8 cellular contexts compared by ENCODE assay signal in the genomic region with DNA sequence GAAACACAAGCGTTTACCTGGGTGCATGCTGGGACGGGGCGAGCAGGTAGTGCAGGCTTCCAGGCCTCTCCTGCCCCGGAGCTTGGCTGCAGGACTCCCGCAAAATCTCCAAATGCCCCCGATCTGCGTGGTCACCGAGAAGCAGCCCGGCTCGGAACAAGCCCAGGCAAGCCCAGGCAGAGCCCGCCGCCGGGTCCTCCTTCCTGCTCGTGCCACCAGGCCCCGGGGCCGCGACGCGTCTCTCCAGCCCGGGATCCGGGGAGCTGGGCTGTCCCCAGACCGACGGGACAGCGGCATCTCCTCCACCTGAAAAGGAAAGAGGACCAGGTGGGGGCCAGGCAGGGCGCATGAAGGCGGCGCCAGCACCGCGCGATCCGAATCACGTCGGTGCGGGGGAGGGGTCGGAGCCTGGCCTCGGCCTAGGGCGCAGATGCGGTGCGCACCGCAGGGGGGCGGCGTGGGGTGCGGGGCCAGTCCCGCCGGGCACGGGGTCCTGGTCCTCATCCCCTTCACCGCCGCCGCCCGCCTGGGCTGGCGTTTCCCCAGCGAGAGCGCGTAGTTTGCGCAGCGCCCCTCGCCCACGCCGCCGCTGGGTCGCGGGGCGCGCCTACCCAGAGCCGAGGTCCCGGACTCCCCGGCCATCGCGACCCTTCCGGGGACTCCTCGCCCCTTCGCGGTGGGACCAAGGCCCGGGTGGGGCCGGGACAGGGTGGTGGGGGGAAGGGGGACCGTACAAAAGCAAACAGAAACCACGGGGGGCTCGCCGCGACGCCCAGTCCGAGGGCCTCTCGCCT. TPM values are rescaled to one million over a fixed set of nuclear protein-coding genes. Genes with fewer than 3 reads are reported as not detected.
DNase-seq lines count a peak whose midpoint lies in the region; ATAC-seq and TF ChIP-seq lines count a peak whose summit lies in the region.

No MANE protein-coding gene starts in this region.

- intact Hi-C loops in activated B cell treated with CpG ODN at 0.5 μM for 24 hours (cut with micrococcal nuclease) = loop anchor here (1.0 to 5.0 kb wide), 4 partner anchors 14 to 309 kb away; no protein-coding TSS in a partner anchor

- peak; percentile 40 for ATAC-seq in activated B cell treated with CpG ODN at 0.5 μM for 24 hours (ENCODE audit: low read depth)

- CTCF ChIA-PET in GM10248 (lab: Yijun Ruan, JAX) = interaction anchor here (1.0 to 7.2 kb wide), 4 partner anchors 11 to 40 kb away, joined by 3 to 79 read pairs (median 20); no protein-coding TSS in a partner anchor
- CTCF ChIA-PET in HEK293 (lab: Yijun Ruan, JAX) = interaction anchor here (0.7 to 1.0 kb wide), 3 partner anchors 8 to 257 kb away, joined by 3 read pairs; no protein-coding TSS in a partner anchor
- CTCF ChIA-PET in activated B cell treated with CpG ODN at 0.5 μM for 24 hours (lab: Charles Lee) = interaction anchor here (1.0 kb wide), 1 partner anchor 47 kb away, joined by 3 read pairs; no protein-coding TSS in a partner anchor

- POLR2A ChIA-PET in GM10248 (lab: Yijun Ruan, JAX) (no interaction called here), HEK293 (lab: Yijun Ruan, JAX) (interaction anchor here (0.6 to 0.8 kb wide), 2 partner anchors 19 to 41 kb away, joined by 3 to 5 read pairs; no protein-coding TSS in a partner anchor), activated B cell treated with CpG ODN at 0.5 μM for 24 hours (lab: Charles Lee) (no interaction called here)

- peaks cover 5 to 58% of the 10 kb centered on the region in 2 experiments; a peak in 2 of 3 replicates for H3K36me3 ChIP-seq in HEK293 (ENCODE audit: control insufficient read depth in 2 of 2, insufficient read depth in 1 of 2, low read length in 2 of 2)
- no peaks in the 10 kb centered on the region for H3K36me3 ChIP-seq in neuron (ENCODE audit: insufficient read depth, low read length)

- H2AFZ ChIP-seq in neuron (ENCODE audit: low read depth, low read length) = no peak overlapping the region

- no peak overlapping the region for H3K27ac Mint-ChIP-seq in activated B cell treated with CpG ODN at 0.5 μM for 24 hours

- peak overlapping the region; percentile 82 for H3K4me3 Mint-ChIP-seq in activated B cell treated with CpG ODN at 0.5 μM for 24 hours

- DNase-seq in GM10248 (ENCODE audit: extremely low spot score) (peak; percentile 75), activated B cell treated with CpG ODN at 0.5 μM for 24 hours (no peak), fibroblast of the aortic adventitia (ENCODE audit: low read depth) (peak; percentile 46), EL (no peak), OCI-M1 (lab: John Stamatoyannopoulos, UW) (no peak)
- no peak for DNase-seq in stimulated activated CD4-positive, alpha-beta T cell treated with anti-CD3 and anti-CD28 coated beads, Interleukin-1b, Interleukin-23, amount 100 ng/mL, for 48 hours

- H3K4me1 ChIP-seq in HEK293 (ENCODE audit: control insufficient read depth, insufficient read depth, low read length) (peaks cover 9% of the 10 kb centered on the region; the same call in 1 of the 2 replicates), neuron (ENCODE audit: insufficient read depth, low read length) (no peaks in the 10 kb centered on the region)

- peaks cover 19% of the 10 kb centered on the region for H3K4me1 Mint-ChIP-seq in activated B cell treated with CpG ODN at 0.5 μM for 24 hours

- H3K27me3 Mint-ChIP-seq in activated B cell treated with CpG ODN at 0.5 μM for 24 hours = peaks cover 15% of the 10 kb centered on the region

- peaks cover 28% of the 10 kb centered on the region for H3K27me3 ChIP-seq in neuron (ENCODE audit: insufficient read depth, low read length)

- H3K9me3 ChIP-seq in HEK293 (ENCODE audit: control insufficient read depth, insufficient read depth, low read depth, low read length) (no peaks in the 10 kb centered on the region), neuron (ENCODE audit: low read length) (peaks cover 2% of the 10 kb centered on the region)

- peak overlapping the region; percentile 97 for H3K27ac ChIP-seq in HEK293 (ENCODE audit: extremely low read depth, low read depth, low read length)

- TF ChIP-seq CTCF in GM10248 (IDR thresholded peaks at IDR 0.05; ENCODE audit: control extremely low read depth, extremely low read depth, low read depth, missing control alignments) (peak; percentile 33), HEK293 (tag by site-specific recombination; IDR thresholded peaks at IDR 0.05) (peak; percentile 46), activated B cell treated with CpG ODN at 0.5 μM for 24 hours (IDR thresholded peaks at IDR 0.05) (no peak), fibroblast of the aortic adventitia (IDR thresholded peaks at IDR 0.05; ENCODE audit: insufficient read depth, low read length) (peak; percentile 11)

- peaks cover 1% of the 10 kb centered on the region for H3K36me3 Mint-ChIP-seq in activated B cell treated with CpG ODN at 0.5 μM for 24 hours (ENCODE audit: low read depth)

- no peaks in the 10 kb centered on the region for H3K9me3 Mint-ChIP-seq in activated B cell treated with CpG ODN at 0.5 μM for 24 hours

- H3K4me3 ChIP-seq in HEK293 (ENCODE audit: low read depth, low read length) (peak overlapping the region; percentile 86), fibroblast of the aortic adventitia (ENCODE audit: low read depth, low read length) (peak overlapping the region; percentile 95), neuron (ENCODE audit: low read length) (peak overlapping the region; percentile 17)

TF ChIP-seq in HEK293, 187 proteins besides CTCF, POLR2A, EP300 and RAD21 (continues in another document):
- TF ChIP-seq YY2 (tag by site-specific recombination; IDR thresholded peaks at IDR 0.05) (no peak), GFI1B (tag by site-specific recombination; IDR thresholded peaks at IDR 0.05) (no peak), ZNF600 (tag by site-specific recombination; IDR thresholded peaks at IDR 0.05) (0 out of 2 replicates have a peak, but pooled peaks have one; percentile 40), ZNF202 (tag by site-specific recombination; IDR thresholded peaks at IDR 0.05; ENCODE audit: borderline replicate concordance) (no peak), ZNF138 (tag by site-specific recombination; IDR thresholded peaks at IDR 0.05; ENCODE audit: borderline replicate concordance) (no peak), ZBTB20 (tag by site-specific recombination; IDR thresholded peaks at IDR 0.05) (0 out of 2 replicates have a peak, but pooled peaks have one; percentile 24)
- TF ChIP-seq, protein P1, sequence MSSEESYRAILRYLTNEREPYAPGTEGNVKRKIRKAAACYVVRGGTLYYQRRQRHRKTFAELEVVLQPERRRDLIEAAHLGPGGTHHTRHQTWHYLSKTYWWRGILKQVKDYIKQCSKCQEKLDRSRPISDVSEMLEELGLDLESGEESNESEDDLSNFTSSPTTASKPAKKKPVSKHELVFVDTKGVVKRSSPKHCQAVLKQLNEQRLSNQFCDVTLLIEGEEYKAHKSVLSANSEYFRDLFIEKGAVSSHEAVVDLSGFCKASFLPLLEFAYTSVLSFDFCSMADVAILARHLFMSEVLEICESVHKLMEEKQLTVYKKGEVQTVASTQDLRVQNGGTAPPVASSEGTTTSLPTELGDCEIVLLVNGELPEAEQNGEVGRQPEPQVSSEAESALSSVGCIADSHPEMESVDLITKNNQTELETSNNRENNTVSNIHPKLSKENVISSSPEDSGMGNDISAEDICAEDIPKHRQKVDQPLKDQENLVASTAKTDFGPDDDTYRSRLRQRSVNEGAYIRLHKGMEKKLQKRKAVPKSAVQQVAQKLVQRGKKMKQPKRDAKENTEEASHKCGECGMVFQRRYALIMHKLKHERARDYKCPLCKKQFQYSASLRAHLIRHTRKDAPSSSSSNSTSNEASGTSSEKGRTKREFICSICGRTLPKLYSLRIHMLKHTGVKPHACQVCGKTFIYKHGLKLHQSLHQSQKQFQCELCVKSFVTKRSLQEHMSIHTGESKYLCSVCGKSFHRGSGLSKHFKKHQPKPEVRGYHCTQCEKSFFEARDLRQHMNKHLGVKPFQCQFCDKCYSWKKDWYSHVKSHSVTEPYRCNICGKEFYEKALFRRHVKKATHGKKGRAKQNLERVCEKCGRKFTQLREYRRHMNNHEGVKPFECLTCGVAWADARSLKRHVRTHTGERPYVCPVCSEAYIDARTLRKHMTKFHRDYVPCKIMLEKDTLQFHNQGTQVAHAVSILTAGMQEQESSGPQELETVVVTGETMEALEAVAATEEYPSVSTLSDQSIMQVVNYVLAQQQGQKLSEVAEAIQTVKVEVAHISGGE (tag by site-specific recombination; conservative IDR thresholded peaks at IDR 0.05; ENCODE audit: low read depth) = no peak
- TF ChIP-seq, protein P2, sequence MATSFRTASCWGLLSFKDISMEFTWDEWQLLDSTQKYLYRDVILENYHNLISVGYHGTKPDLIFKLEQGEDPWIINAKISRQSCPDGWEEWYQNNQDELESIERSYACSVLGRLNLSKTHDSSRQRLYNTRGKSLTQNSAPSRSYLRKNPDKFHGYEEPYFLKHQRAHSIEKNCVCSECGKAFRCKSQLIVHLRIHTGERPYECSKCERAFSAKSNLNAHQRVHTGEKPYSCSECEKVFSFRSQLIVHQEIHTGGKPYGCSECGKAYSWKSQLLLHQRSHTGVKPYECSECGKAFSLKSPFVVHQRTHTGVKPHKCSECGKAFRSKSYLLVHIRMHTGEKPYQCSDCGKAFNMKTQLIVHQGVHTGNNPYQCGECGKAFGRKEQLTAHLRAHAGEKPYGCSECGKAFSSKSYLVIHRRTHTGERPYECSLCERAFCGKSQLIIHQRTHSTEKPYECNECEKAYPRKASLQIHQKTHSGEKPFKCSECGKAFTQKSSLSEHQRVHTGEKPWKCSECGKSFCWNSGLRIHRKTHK (tag by site-specific recombination; IDR thresholded peaks at IDR 0.05) = no peak
- TF ChIP-seq, protein P3, sequence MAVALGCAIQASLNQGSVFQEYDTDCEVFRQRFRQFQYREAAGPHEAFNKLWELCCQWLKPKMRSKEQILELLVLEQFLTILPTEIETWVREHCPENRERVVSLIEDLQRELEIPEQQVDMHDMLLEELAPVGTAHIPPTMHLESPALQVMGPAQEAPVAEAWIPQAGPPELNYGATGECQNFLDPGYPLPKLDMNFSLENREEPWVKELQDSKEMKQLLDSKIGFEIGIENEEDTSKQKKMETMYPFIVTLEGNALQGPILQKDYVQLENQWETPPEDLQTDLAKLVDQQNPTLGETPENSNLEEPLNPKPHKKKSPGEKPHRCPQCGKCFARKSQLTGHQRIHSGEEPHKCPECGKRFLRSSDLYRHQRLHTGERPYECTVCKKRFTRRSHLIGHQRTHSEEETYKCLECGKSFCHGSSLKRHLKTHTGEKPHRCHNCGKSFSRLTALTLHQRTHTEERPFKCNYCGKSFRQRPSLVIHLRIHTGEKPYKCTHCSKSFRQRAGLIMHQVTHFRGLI (tag by site-specific recombination; IDR thresholded peaks at IDR 0.05) = no peak

RNA-seq across cellular contexts. Expression of a gene that starts 52.4 kb away (rescaled TPM):
- total RNA-seq in activated B cell treated with CpG ODN at 0.5 μM for 24 hours (20.3 and 21.9 TPM in 2 replicates), fibroblast of the aortic adventitia (ENCODE audit: low replicate concordance) (30.7 and 36.9 TPM in 2 replicates)

RNA-seq across cellular contexts. Expression of a gene that starts 53.3 kb away (rescaled TPM):
- 6.2 and 7.0 TPM in 2 replicates for total RNA-seq in activated B cell treated with CpG ODN at 0.5 μM for 24 hours
- total RNA-seq in fibroblast of the aortic adventitia (ENCODE audit: low replicate concordance) = 1.6 and 2.2 TPM in 2 replicates

Comparison
In these comparisons a context has a peak if more than half of its experiments do, and no peak if none do; other contexts are left out.
1. DNase-seq: peak in GM10248 (single experiment) and fibroblast of the aortic adventitia (single experiment); none in activated B cell treated with CpG ODN at 0.5 μM for 24 hours (single experiment), EL (single experiment), OCI-M1 (single experiment) and stimulated activated CD4-positive, alpha-beta T cell treated with anti-CD3 and anti-CD28 coated beads, Interleukin-1b, Interleukin-23, amount 100 ng/mL, for 48 hours (single experiment).
2. H3K4me3 ChIP-seq: peak in every context shown above with its lines; median percentile 95 in fibroblast of the aortic adventitia; 86 in HEK293; 17 in neuron.